20 cellular contexts compared by ENCODE assay signal in the genomic region with DNA sequence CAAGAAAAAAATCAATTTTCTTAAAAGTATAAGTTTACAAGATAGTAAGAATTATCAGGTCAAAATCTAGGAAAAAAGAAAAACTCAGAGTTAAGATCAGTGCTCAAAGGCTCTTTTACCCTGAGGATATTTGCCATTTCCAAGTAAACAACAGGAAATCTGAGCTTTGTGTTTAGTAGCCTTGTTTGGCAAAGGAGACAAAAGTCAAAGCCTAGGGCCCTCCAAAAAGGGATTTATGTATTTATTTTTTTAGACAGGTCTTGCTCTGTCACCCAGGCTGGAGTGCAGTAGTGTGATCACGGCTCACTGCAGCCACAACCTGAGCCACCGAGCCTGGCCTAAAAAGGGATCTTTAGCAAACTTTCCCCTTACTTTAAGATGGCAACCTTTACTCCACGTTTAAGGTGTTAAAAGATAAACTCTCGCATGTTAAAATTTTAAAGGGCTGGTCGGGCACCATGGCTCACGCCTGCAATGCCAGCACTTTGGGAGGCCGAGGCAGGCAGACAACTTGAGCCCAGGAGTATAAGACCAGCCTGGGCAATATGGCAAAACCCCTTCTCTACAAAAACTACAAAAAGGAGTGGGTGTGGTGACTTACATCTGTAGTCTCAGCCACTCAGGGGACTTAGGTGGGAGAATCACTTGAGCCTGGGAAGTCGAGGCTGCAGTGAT. TPM values are rescaled to one million over a fixed set of nuclear protein-coding genes. Genes with fewer than 3 reads are reported as not detected.
A peak's percentile ranks its signal among the peaks of the same experiment; 100 is the strongest.
DNase-seq lines count a peak whose midpoint lies in the region; ATAC-seq, FAIRE-seq and TF ChIP-seq lines count a peak whose summit lies in the region.
"Had no signal": no experiment of that assay in that cellular context is flagged by ENCODE, and none has a peak within 500 bp of the region (broad histone marks: within the 10 kb centered on the region; RNA-seq: fewer than 3 reads in every experiment).

No MANE protein-coding gene starts in this region.

- H3K27ac ChIP-seq in C4-2B (peak overlapping the region; percentile 93), endothelial cell of umbilical vein (ENCODE audit: insufficient read depth, low read depth, low read length) (no peak overlapping the region), parathyroid adenoma (peak overlapping the region; percentile 63)
- H3K27ac ChIP-seq: GM23248, RWPE1 had no signal

- H3K9me3 ChIP-seq in endothelial cell of umbilical vein (replicated peaks; ENCODE audit: control insufficient read depth, insufficient read depth, low read length), result no peaks in the 10 kb centered on the region
- H3K9me3 ChIP-seq in parathyroid adenoma (ENCODE audit: control insufficient read depth, low read length), result no peaks in the 10 kb centered on the region

- intact Hi-C loops in endothelial cell of umbilical vein (cut with micrococcal nuclease), result no loop called here

- H2AFZ ChIP-seq in endothelial cell of umbilical vein (ENCODE audit: low read depth, low read length) (no peak overlapping the region), parathyroid adenoma (peak overlapping the region; percentile 60)
- H2AFZ ChIP-seq: GM23248 had no signal

- no peak for TF ChIP-seq POLR2A in endothelial cell of umbilical vein (IDR thresholded peaks at IDR 0.05; ENCODE audit: low read depth, low read length)

- no peaks in the 10 kb centered on the region for H4K20me1 ChIP-seq in endothelial cell of umbilical vein (replicated peaks; ENCODE audit: control insufficient read depth, extremely low read depth, insufficient read depth, low read length)

- no TSS peak for BruUV-seq in endothelial cell of umbilical vein (replicated peaks; lab: Mats Ljungman, UMichigan)

- CTCF ChIA-PET in endothelial cell of umbilical vein (lab: Charles Lee), result interaction anchor here (0.7 kb wide), 1 partner anchor 258 kb away, joined by 4 read pairs; no protein-coding TSS in a partner anchor

- no peak for FAIRE-seq in endothelial cell of umbilical vein (lab: Jason Lieb, UNC)
- FAIRE-seq: GM12878, GM19239 had no signal

- POLR2A ChIA-PET in endothelial cell of umbilical vein (lab: Charles Lee), result no interaction called here

- H3K9me1 ChIP-seq in endothelial cell of umbilical vein (replicated peaks; ENCODE audit: control insufficient read depth, extremely low read depth, insufficient read depth, low read length), result no peaks in the 10 kb centered on the region

- H3K27me3 ChIP-seq in endothelial cell of umbilical vein (ENCODE audit: control insufficient read depth in 2 of 2, insufficient read depth in 2 of 2, low read length in 2 of 2), result no peaks in the 10 kb centered on the region
- no peaks in the 10 kb centered on the region for H3K27me3 ChIP-seq in parathyroid adenoma (ENCODE audit: control insufficient read depth, insufficient read depth, low read length)

- H3K9ac ChIP-seq in endothelial cell of umbilical vein (replicated peaks; ENCODE audit: extremely low read depth, insufficient read depth, low read length), result no peak overlapping the region
- H3K9ac ChIP-seq in parathyroid adenoma, result no peak overlapping the region
- H3K9ac ChIP-seq: GM23248 had no signal

- H3K4me1 ChIP-seq in endothelial cell of umbilical vein (ENCODE audit: control insufficient read depth, extremely low read depth, insufficient read depth, low read length) (no peaks in the 10 kb centered on the region), parathyroid adenoma (no peaks in the 10 kb centered on the region)

- no peak for TF ChIP-seq CTCF in C4-2B (conservative IDR thresholded peaks at IDR 0.05)
- no peak for TF ChIP-seq CTCF in LNCaP clone FGC (IDR thresholded peaks at IDR 0.05; ENCODE audit: control insufficient read depth, extremely low read depth, insufficient read depth)
- TF ChIP-seq CTCF in endothelial cell of umbilical vein (IDR thresholded peaks at IDR 0.05; ENCODE audit: extremely low read depth in 1 of 2, insufficient read depth in 1 of 2, low read depth in 1 of 2, low read length in 2 of 2), result no peak
- no peak for TF ChIP-seq CTCF in parathyroid adenoma (IDR thresholded peaks at IDR 0.05)

- H3K4me3 ChIP-seq in LNCaP clone FGC (ENCODE audit: low read depth, low read length), result peak overlapping the region; percentile 23
- H3K4me3 ChIP-seq in endothelial cell of umbilical vein (replicated peaks in 1 of 3; ENCODE audit: insufficient read depth in 1 of 3, low read depth in 1 of 3, low read length in 3 of 3), result no peak overlapping the region
- H3K4me3 ChIP-seq in parathyroid adenoma (ENCODE audit: low read depth, low read length), result no peak overlapping the region
- H3K4me3 ChIP-seq: GM12878, GM23248 had no signal

- DNase-seq in LNCaP clone FGC (ENCODE audit: low read depth) (peak; percentile 70), endothelial cell of umbilical vein (ENCODE audit: low read depth, low spot score) (peak; percentile 15)
- no peak for DNase-seq in stimulated activated CD4-positive, alpha-beta T cell treated with anti-CD3 and anti-CD28 coated beads, Interleukin-15, amount 100 ng/mL, for 24 hours
- DNase-seq: AML-193, GM23248, HCEC 1CT, Kasumi-1, NCI-H1105, NCI-H2081, NCI-H748 treated with DMSO at 0.1 percent for 48 hours, OCI-M1, SIG-M5 had no signal

- H3K79me2 ChIP-seq in endothelial cell of umbilical vein (ENCODE audit: control insufficient read depth, insufficient read depth, low read length) (no peaks in the 10 kb centered on the region), parathyroid adenoma (no peaks in the 10 kb centered on the region)

- dilution Hi-C loops in endothelial cell of umbilical vein (cut with MboI; ENCODE audit: extremely low pct_ligation_motif_present, low sequenced_read_pairs), result no loop called here

- H3K4me2 ChIP-seq in endothelial cell of umbilical vein (ENCODE audit: insufficient read depth, low read length) (no peak overlapping the region), parathyroid adenoma (ENCODE audit: low read length) (no peak overlapping the region)

- no peaks in the 10 kb centered on the region for H3K36me3 ChIP-seq in endothelial cell of umbilical vein (ENCODE audit: control insufficient read depth in 2 of 2, extremely low read depth in 1 of 2, insufficient read depth in 2 of 2, low read length in 2 of 2)
- no peaks in the 10 kb centered on the region for H3K36me3 ChIP-seq in parathyroid adenoma (ENCODE audit: control insufficient read depth, insufficient read depth, low read length)

- ATAC-seq in GM18909 (IDR thresholded peaks at IDR 0.05; ENCODE audit: poor library complexity, unreplicated experiment) (no peak), HG03097 (IDR thresholded peaks at IDR 0.05; ENCODE audit: low FRiP score, unreplicated experiment) (no peak)
- ATAC-seq: GM12878, SK-N-SH treated with all-trans-retinoic acid at 6 μM for 48 hours had no signal

TF ChIP-seq in endothelial cell of umbilical vein, 7 proteins besides CTCF, POLR2A, EP300 and RAD21:
- TF ChIP-seq FOS (IDR thresholded peaks at IDR 0.05; ENCODE audit: borderline replicate concordance, insufficient read depth, low read length), result no peak
- no peak for TF ChIP-seq MAX (IDR thresholded peaks at IDR 0.05; ENCODE audit: insufficient read depth, insufficient read length)

RNA-seq across cellular contexts. Expression of gene OPHN1, which starts 21.3 kb away (rescaled TPM):
- 6.2 and 6.7 TPM in 2 replicates for total RNA-seq in endothelial cell of umbilical vein
- 3.2 and 3.9 TPM in 2 replicates for polyA plus RNA-seq in endothelial cell of umbilical vein
- 2.6 TPM in 2 replicates for polyA plus RNA-seq in endothelial cell of umbilical vein (2011; cell fraction: cytosol; rRNA removed)
- 8.7 and 9.8 TPM in 2 replicates for polyA plus RNA-seq in endothelial cell of umbilical vein (2011; cell fraction: nucleus; rRNA removed)
- 3.6 and 4.3 TPM in 2 replicates for polyA plus RNA-seq in endothelial cell of umbilical vein (2012)
- 9.0 and 13.2 TPM in 2 replicates for polyA minus RNA-seq in endothelial cell of umbilical vein
- 21.0 TPM for polyA minus RNA-seq in endothelial cell of umbilical vein (2011; cell fraction: cytosol; rRNA and poly(A)+ RNA removed)
- 16.9 and 18.3 TPM in 2 replicates for polyA minus RNA-seq in endothelial cell of umbilical vein (2011; cell fraction: nucleus; rRNA and poly(A)+ RNA removed)

RNA-seq across cellular contexts. Expression of gene YIPF6, which starts 44.2 kb away (rescaled TPM):
- 28.5 and 29.6 TPM in 2 replicates for total RNA-seq in endothelial cell of umbilical vein
- polyA plus RNA-seq in endothelial cell of umbilical vein, result 15.4 and 17.1 TPM in 2 replicates
- polyA plus RNA-seq in endothelial cell of umbilical vein (2011; cell fraction: cytosol; rRNA removed), result 10.1 and 11.4 TPM in 2 replicates
- polyA plus RNA-seq in endothelial cell of umbilical vein (2011; cell fraction: nucleus; rRNA removed), result 8.6 and 10.2 TPM in 2 replicates
- 18.0 and 20.8 TPM in 2 replicates for polyA plus RNA-seq in endothelial cell of umbilical vein (2012)
- 25.4 and 32.0 TPM in 2 replicates for polyA minus RNA-seq in endothelial cell of umbilical vein
- polyA minus RNA-seq in endothelial cell of umbilical vein (2011; cell fraction: cytosol; rRNA and poly(A)+ RNA removed), result 24.5 TPM
- polyA minus RNA-seq in endothelial cell of umbilical vein (2011; cell fraction: nucleus; rRNA and poly(A)+ RNA removed), result 13.0 and 16.7 TPM in 2 replicates
